In genomic region chr3:194315965-194316361, GRCh38 we compare ENCODE assay signal across 8 cellular contexts. TPM values are rescaled to one million over a fixed set of nuclear protein-coding genes. Genes with fewer than 3 reads are reported as not detected.
A peak's percentile ranks its signal among the peaks of the same experiment; 100 is the strongest.
DNase-seq lines count a peak whose midpoint lies in the region; ATAC-seq, FAIRE-seq and TF ChIP-seq lines count a peak whose summit lies in the region.

No MANE protein-coding gene starts in this region.

- TF ChIP-seq POLR2A in GM12892 (IDR thresholded peaks at IDR 0.05; ENCODE audit: low read depth, low read length) = no peak

- H3K27ac Mint-ChIP-seq in T-helper 17 cell = peak overlapping the region; percentile 24

- peak; percentile 24 for ATAC-seq in GM19023 (IDR thresholded peaks at IDR 0.05; ENCODE audit: unreplicated experiment)
- ATAC-seq in HG02852 (IDR thresholded peaks at IDR 0.05; ENCODE audit: unreplicated experiment) = peak; percentile 30
- peak; percentile 53 for ATAC-seq in T-helper 17 cell

- no peak for FAIRE-seq in GM12892 (lab: Jason Lieb, UNC)

- H3K9ac ChIP-seq in iPS-18a (ENCODE audit: low read length) = no peak overlapping the region

- H3K27me3 ChIP-seq in iPS-18a (ENCODE audit: control insufficient read depth, insufficient read depth, low read length) = peaks cover 49% of the 10 kb centered on the region

- H3K36me3 Mint-ChIP-seq in T-helper 17 cell (ENCODE audit: low read depth) = no peaks in the 10 kb centered on the region

- H3K4me3 Mint-ChIP-seq in T-helper 17 cell = peak overlapping the region; percentile 31

- H3K4me1 ChIP-seq in iPS-18a (ENCODE audit: control insufficient read depth, low read depth, low read length) = peaks cover 21% of the 10 kb centered on the region

- H3K27ac ChIP-seq in iPS-18a (ENCODE audit: low read length) = no peak overlapping the region

- peaks cover 21% of the 10 kb centered on the region for H3K27me3 Mint-ChIP-seq in T-helper 17 cell

- H3K4me1 Mint-ChIP-seq in T-helper 17 cell = peaks cover 10% of the 10 kb centered on the region

- H3K9me3 ChIP-seq in T-helper 17 cell (ENCODE audit: control insufficient read depth, low read length, poor library complexity, severe bottlenecking) (no peaks in the 10 kb centered on the region), iPS-18a (ENCODE audit: control insufficient read depth, low read depth, low read length) (peaks cover 6% of the 10 kb centered on the region)

- peak overlapping the region; percentile 45 for H3K4me3 ChIP-seq in iPS-18a (ENCODE audit: low read length)

- in situ Hi-C loops in G401 (cut with HindIII; ENCODE audit: low sequenced_read_pairs) = no loop called here

- H3K36me3 ChIP-seq in iPS-18a (ENCODE audit: control insufficient read depth, low read depth, low read length) = no peaks in the 10 kb centered on the region

- DNase-seq in T-helper 17 cell (no peak), GM12892 (ENCODE audit: insufficient read length) (no peak), DMS 273 (lab: John Stamatoyannopoulos, UW; ENCODE audit: unreplicated experiment) (no peak), G401 (ENCODE audit: low spot score) (no peak)
- no peak for DNase-seq in activated CD8-positive, alpha-beta memory T cell treated with anti-CD3 and anti-CD28 coated beads for 24 hours

RNA-seq across cellular contexts. Expression of gene CPN2, which starts 35.2 kb away (rescaled TPM):
- not detected for total RNA-seq in T-helper 17 cell
- not detected for polyA plus RNA-seq in GM12892 (2012; ENCODE audit: missing spikeins)
- total RNA-seq in G401 (2014; rRNA removed; shearing (Covaris generic)) = not detected in 2 replicates

RNA-seq across cellular contexts. Expression of gene LRRC15, which starts 53.6 kb away (rescaled TPM):
- not detected for total RNA-seq in T-helper 17 cell
- not detected for polyA plus RNA-seq in GM12892 (2012; ENCODE audit: missing spikeins)
- 0.14 and 0.55 TPM in 2 replicates for total RNA-seq in G401 (2014; rRNA removed; shearing (Covaris generic))
